ENCODE assay signal across 17 cellular contexts in the genomic region with DNA sequence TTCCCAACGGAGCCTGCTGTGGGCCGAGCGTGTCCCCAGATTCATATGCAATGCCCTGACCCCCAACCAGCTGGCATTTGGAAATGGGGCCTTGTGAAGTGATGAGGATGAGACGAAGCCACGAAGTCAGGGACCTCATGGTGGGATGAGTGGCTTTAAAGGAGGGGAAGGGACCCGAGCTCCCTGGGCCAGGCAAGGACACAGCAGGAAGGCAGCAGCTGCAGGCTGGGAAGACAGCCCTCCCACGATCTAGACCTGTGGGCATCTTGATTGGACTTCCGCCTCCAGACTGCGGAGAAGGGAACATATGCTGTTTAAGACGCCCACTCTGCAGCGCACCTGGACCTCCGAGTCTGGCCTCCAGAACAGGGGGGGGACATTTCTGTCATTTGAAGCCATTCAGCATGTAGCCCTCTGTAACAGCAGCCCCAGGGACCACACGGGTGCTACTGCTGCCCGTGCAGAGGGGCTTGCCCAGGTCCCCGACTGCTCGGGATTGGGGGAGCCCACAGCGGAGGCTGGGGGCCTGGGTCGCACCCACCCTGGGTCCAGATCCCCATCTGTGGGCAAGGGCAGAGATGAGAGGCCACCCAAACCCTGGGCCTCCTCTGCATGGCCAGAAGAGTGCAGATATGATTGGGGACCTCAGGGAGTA. TPM values are rescaled to one million over a fixed set of nuclear protein-coding genes. Genes with fewer than 3 reads are reported as not detected.
DNase-seq lines count a peak whose midpoint lies in the region; ATAC-seq and TF ChIP-seq lines count a peak whose summit lies in the region.
"Had no signal": no experiment of that assay in that cellular context is flagged by ENCODE, and none has a peak within 500 bp of the region (broad histone marks: within the 10 kb centered on the region; RNA-seq: fewer than 3 reads in every experiment).

No MANE protein-coding gene starts in this region.

- H3K4me3 ChIP-seq in left ventricle myocardium inferior = no peak overlapping the region
- H3K4me3 ChIP-seq: heart right ventricle, MG63, thoracic aorta had no signal

- no peak overlapping the region for H3K27ac ChIP-seq in left ventricle myocardium inferior (replicated peaks)
- H3K27ac ChIP-seq: heart right ventricle, thoracic aorta had no signal

- peak overlapping the region; percentile 87 to 98 (median 93) for H3K27ac Mint-ChIP-seq in brain
- H3K27ac Mint-ChIP-seq in nephron = peak overlapping the region; percentile 96 to 99 (median 98)
- H3K27ac Mint-ChIP-seq: memory B cell had no signal

- peak overlapping the region; percentile 25 to 69 (median 56) for H3K4me3 Mint-ChIP-seq in brain
- peak overlapping the region; percentile 36 to 48 (median 45) for H3K4me3 Mint-ChIP-seq in nephron
- no peak overlapping the region for H3K4me3 Mint-ChIP-seq in activated T-cell treated with anti-CD3 and anti-CD28 coated beads, Interleukin-2, amount 50 U/mL, for 4 hours
- H3K4me3 Mint-ChIP-seq: memory B cell had no signal

- TF ChIP-seq CTCF in left ventricle myocardium inferior (IDR thresholded peaks at IDR 0.05; ENCODE audit: borderline replicate concordance) (no peak), brain (conservative IDR thresholded peaks at IDR 0.05) (no peak), nephron (IDR thresholded peaks at IDR 0.05; ENCODE audit: unreplicated experiment in 3 of 3) (no peak)

- peaks cover 25% of the 10 kb centered on the region for H3K27me3 ChIP-seq in left ventricle myocardium inferior (ENCODE audit: low read depth)
- H3K27me3 ChIP-seq: MG63 had no signal

- H3K9me3 Mint-ChIP-seq in brain = no peaks in the 10 kb centered on the region
- no peaks in the 10 kb centered on the region for H3K9me3 Mint-ChIP-seq in nephron
- H3K9me3 Mint-ChIP-seq in activated T-cell treated with anti-CD3 and anti-CD28 coated beads, Interleukin-2, amount 50 U/mL, for 4 hours = no peaks in the 10 kb centered on the region
- H3K9me3 Mint-ChIP-seq: memory B cell had no signal

- ATAC-seq in left cardiac atrium (no peak), HG03457 (IDR thresholded peaks at IDR 0.05; ENCODE audit: unreplicated experiment) (no peak), HG02759 (IDR thresholded peaks at IDR 0.05; ENCODE audit: unreplicated experiment) (no peak)
- ATAC-seq in activated T-cell treated with anti-CD3 and anti-CD28 coated beads, Interleukin-2, amount 50 U/mL, for 4 hours = no peak

- H3K4me1 ChIP-seq in left ventricle myocardium inferior = no peaks in the 10 kb centered on the region
- H3K4me1 ChIP-seq: heart right ventricle had no signal

- H3K27me3 Mint-ChIP-seq in brain (no peaks in the 10 kb centered on the region), nephron (ENCODE audit: low read depth) (no peaks in the 10 kb centered on the region)
- peaks cover 22% of the 10 kb centered on the region for H3K27me3 Mint-ChIP-seq in activated T-cell treated with anti-CD3 and anti-CD28 coated beads, Interleukin-2, amount 50 U/mL, for 4 hours (ENCODE audit: low read depth)

- no peaks in the 10 kb centered on the region for H3K36me3 ChIP-seq in left ventricle myocardium inferior
- H3K36me3 ChIP-seq: heart right ventricle, MG63, thoracic aorta had no signal

- H3K4me1 Mint-ChIP-seq in brain (peaks cover 60% of the 10 kb centered on the region), nephron (peaks cover 60% of the 10 kb centered on the region)
- H3K4me1 Mint-ChIP-seq in activated T-cell treated with anti-CD3 and anti-CD28 coated beads, Interleukin-2, amount 50 U/mL, for 4 hours (ENCODE audit: low read depth) = no peaks in the 10 kb centered on the region
- H3K4me1 Mint-ChIP-seq: memory B cell had no signal

- H3K36me3 Mint-ChIP-seq in brain (peaks cover 41% of the 10 kb centered on the region), nephron (ENCODE audit: low read depth) (no peaks in the 10 kb centered on the region)
- no peaks in the 10 kb centered on the region for H3K36me3 Mint-ChIP-seq in activated T-cell treated with anti-CD3 and anti-CD28 coated beads, Interleukin-2, amount 50 U/mL, for 4 hours (ENCODE audit: insufficient read depth)
- H3K36me3 Mint-ChIP-seq: memory B cell had no signal

- H3K9me3 ChIP-seq in left ventricle myocardium inferior (replicated peaks) = no peaks in the 10 kb centered on the region
- H3K9me3 ChIP-seq: heart right ventricle, MG63, thoracic aorta had no signal

- intact Hi-C loops in left ventricle myocardium inferior (cut with micrococcal nuclease) (no loop called here), left cardiac atrium (cut with DNase I) (no loop called here)

- DNase-seq in left ventricle myocardium inferior = peak; percentile 6
- DNase-seq in left cardiac atrium = no peak
- DNase-seq in activated T-cell treated with anti-CD3 and anti-CD28 coated beads, Interleukin-2, amount 50 U/mL, for 4 hours = no peak
- DNase-seq: activated CD4-positive, alpha-beta T cell treated with anti-CD3 and anti-CD28 coated beads for 4 hours; DMS79 treated with DMSO at 0.1 percent for 48 hours; IMR-90; MG63; NCI-H1694; NCI-H446; NK-92 treated with Interleukin-12 subunit alpha and Interleukin-12 subunit beta, amount 100 ng/mL, for 24 hours had no signal

RNA-seq across cellular contexts. Expression of a gene that starts 27.2 kb away (rescaled TPM):
- total RNA-seq in left ventricle myocardium inferior (2.0 TPM), left cardiac atrium (10 to 100 TPM; 27.4 to 51.5 TPM)
- polyA plus RNA-seq in brain (ENCODE audit: insufficient read depth, low read depth, low replicate concordance) = 574 TPM
- total RNA-seq in activated T-cell treated with anti-CD3 and anti-CD28 coated beads, Interleukin-2, amount 50 U/mL, for 4 hours = 1 to 10 TPM; 2.5 to 4.5 (median 3.1) TPM
- polyA plus RNA-seq: IMR-90 had no signal
